In genomic region chr4:147371661-147372060, GRCh38 we compare ENCODE assay signal across 14 cellular contexts.
A peak's percentile ranks its signal among the peaks of the same experiment; 100 is the strongest.
DNase-seq lines count a peak whose midpoint lies in the region; ATAC-seq, FAIRE-seq and TF ChIP-seq lines count a peak whose summit lies in the region.
"Had no signal": no experiment of that assay in that cellular context is flagged by ENCODE, and none has a peak within 500 bp of the region (broad histone marks: within the 10 kb centered on the region; RNA-seq: fewer than 3 reads in every experiment).

No MANE protein-coding gene starts in this region.

- H3K27ac ChIP-seq in keratinocyte (ENCODE audit: control insufficient read depth, insufficient read depth, low read length): peak overlapping the region; percentile 87
- no peak overlapping the region for H3K27ac ChIP-seq in neuronal stem cell (replicated peaks; ENCODE audit: low read length)
- H3K27ac ChIP-seq: WERI-Rb-1 had no signal

- H4K91ac ChIP-seq in neuronal stem cell (ENCODE audit: low read depth, low read length, poor library complexity): no peak overlapping the region

- no peak overlapping the region for H3K14ac ChIP-seq in neuronal stem cell (ENCODE audit: low read length)

- no peak for ATAC-seq in GM18858 (IDR thresholded peaks at IDR 0.05; ENCODE audit: unreplicated experiment)

- no peak overlapping the region for H3K18ac ChIP-seq in neuronal stem cell (ENCODE audit: low read length)

- peak overlapping the region; percentile 60 for H3K9ac ChIP-seq in keratinocyte (ENCODE audit: control insufficient read depth, extremely low read depth, insufficient read depth, low read length)
- H3K9ac ChIP-seq in neuronal stem cell (ENCODE audit: low read depth, low read length, poor library complexity): no peak overlapping the region

- no peaks in the 10 kb centered on the region for H3K79me2 ChIP-seq in keratinocyte (ENCODE audit: control insufficient read depth, insufficient read depth, low read length)

- H3K79me1 ChIP-seq in neuronal stem cell (ENCODE audit: low read depth, low read length): no peaks in the 10 kb centered on the region

- no peak overlapping the region for H3K23ac ChIP-seq in neuronal stem cell (ENCODE audit: low read depth, low read length, poor library complexity)

- H4K20me1 ChIP-seq in keratinocyte (ENCODE audit: control insufficient read depth, extremely low read depth, insufficient read depth, low read length): no peaks in the 10 kb centered on the region

- H3K36me3 ChIP-seq in bronchial epithelial cell (ENCODE audit: control insufficient read depth, insufficient read depth, low read length) (no peaks in the 10 kb centered on the region), keratinocyte (ENCODE audit: control insufficient read depth in 2 of 2, extremely low read depth in 1 of 2, insufficient read depth in 2 of 2, low read length in 2 of 2) (no peaks in the 10 kb centered on the region), neuronal stem cell (replicated peaks in 1 of 2; ENCODE audit: control insufficient read depth in 2 of 2, insufficient read depth in 2 of 2, low read length in 2 of 2) (no peaks in the 10 kb centered on the region)
- H3K36me3 ChIP-seq: WERI-Rb-1 had no signal

- dilution Hi-C loops in keratinocyte (cut with MboI; ENCODE audit: extremely low pct_ligation_motif_present, low sequenced_read_pairs): no loop called here

- peaks cover 34% of the 10 kb centered on the region for H3K4me1 ChIP-seq in keratinocyte (ENCODE audit: control insufficient read depth, extremely low read depth, insufficient read depth, low read length)
- no peaks in the 10 kb centered on the region for H3K4me1 ChIP-seq in neuronal stem cell (ENCODE audit: control insufficient read depth in 2 of 2, insufficient read depth in 1 of 2, low read depth in 1 of 2, low read length in 2 of 2)

- no peak overlapping the region for H2BK5ac ChIP-seq in neuronal stem cell (ENCODE audit: low read length)

- no peaks in the 10 kb centered on the region for H3K27me3 ChIP-seq in bronchial epithelial cell (ENCODE audit: control insufficient read depth, insufficient read depth, low read length)
- no peaks in the 10 kb centered on the region for H3K27me3 ChIP-seq in keratinocyte (ENCODE audit: control insufficient read depth, extremely low read depth, insufficient read depth, low read length)
- H3K27me3 ChIP-seq in neuronal stem cell (ENCODE audit: control insufficient read depth in 3 of 3, insufficient read depth in 3 of 3, low read depth in 1 of 3, low read length in 3 of 3): no peaks in the 10 kb centered on the region

- H2AFZ ChIP-seq in keratinocyte (ENCODE audit: control insufficient read depth, low read length) (no peak overlapping the region), neuronal stem cell (ENCODE audit: low read length) (no peak overlapping the region)

- no peak overlapping the region for H2BK12ac ChIP-seq in neuronal stem cell (ENCODE audit: low read length)

- H3K9me3 ChIP-seq in keratinocyte (ENCODE audit: control insufficient read depth, low read depth, low read length) (no peaks in the 10 kb centered on the region), neuronal stem cell (replicated peaks in 1 of 2; ENCODE audit: control insufficient read depth in 2 of 2, insufficient read depth in 1 of 2, low read depth in 1 of 2, low read length in 2 of 2) (no peaks in the 10 kb centered on the region)

- H3K4ac ChIP-seq in neuronal stem cell (ENCODE audit: low read length): no peak overlapping the region

- TF ChIP-seq CTCF in AG10803 (conservative IDR thresholded peaks at IDR 0.05; ENCODE audit: low read length): no peak
- no peak for TF ChIP-seq CTCF in bronchial epithelial cell (IDR thresholded peaks at IDR 0.05; ENCODE audit: insufficient read depth, low read length, severe bottlenecking)
- TF ChIP-seq CTCF in keratinocyte (optimal IDR thresholded peaks at IDR 0.05 in 1 of 3, IDR thresholded peaks at IDR 0.05 in 1 of 3, conservative IDR thresholded peaks at IDR 0.05 in 1 of 3; ENCODE audit: extremely low read depth in 1 of 3, insufficient read depth in 2 of 3, low read length in 3 of 3): no peak

- H3K4me2 ChIP-seq in keratinocyte (ENCODE audit: control insufficient read depth, extremely low read depth, insufficient read depth, low read depth, low read length): peak overlapping the region; percentile 58
- no peak overlapping the region for H3K4me2 ChIP-seq in neuronal stem cell (ENCODE audit: insufficient read depth, low read length, poor library complexity, severe bottlenecking)

- no peak overlapping the region for H4K8ac ChIP-seq in neuronal stem cell (ENCODE audit: low read depth, low read length)

- H3K9me1 ChIP-seq in keratinocyte (ENCODE audit: control insufficient read depth, extremely low read depth, insufficient read depth, low read length): no peaks in the 10 kb centered on the region

- H2BK120ac ChIP-seq in neuronal stem cell (ENCODE audit: low read depth, low read length): no peak overlapping the region

- FAIRE-seq in bronchial epithelial cell (lab: Jason Lieb, UNC) (no peak), keratinocyte (lab: Jason Lieb, UNC) (peak; percentile 95)
- FAIRE-seq: D721Med, GM19239 had no signal

- DNase-seq in AG10803 (ENCODE audit: low read depth): peak; percentile 36
- peak; percentile 93 for DNase-seq in LHCN-M2 (ENCODE audit: low read depth)
- peak; percentile 97 for DNase-seq in bronchial epithelial cell (ENCODE audit: low read depth)
- peak; percentile 55 for DNase-seq in keratinocyte (ENCODE audit: low read depth, low spot score)
- no peak for DNase-seq in neuronal stem cell (ENCODE audit: low spot score)
- DNase-seq in T-helper 9 cell: no peak
- no peak for DNase-seq in erythroblast (lab: John Stamatoyannopoulos, UW)
- DNase-seq: activated CD8-positive, alpha-beta memory T cell treated with anti-CD3 and anti-CD28 coated beads for 24 hours; activated effector memory CD4-positive, alpha-beta T cell treated with Interleukin-2 at 50 U/mL for 16 hours; NCI-H1930; WERI-Rb-1 had no signal

- H3K4me3 ChIP-seq in AG10803 (ENCODE audit: low read length): no peak overlapping the region
- no peak overlapping the region for H3K4me3 ChIP-seq in bronchial epithelial cell (ENCODE audit: low read depth, low read length)
- H3K4me3 ChIP-seq in keratinocyte (ENCODE audit: control insufficient read depth in 2 of 3, extremely low read depth in 1 of 3, insufficient read depth in 2 of 3, low read depth in 1 of 3, low read length in 3 of 3): no peak overlapping the region
- no peak overlapping the region for H3K4me3 ChIP-seq in neuronal stem cell (ENCODE audit: low read length in 2 of 2)

- H2AK5ac ChIP-seq in neuronal stem cell (ENCODE audit: low read depth, low read length): no peak overlapping the region

- no peak overlapping the region for H2BK15ac ChIP-seq in neuronal stem cell (ENCODE audit: low read length)

- TF ChIP-seq POLR2A in erythroblast (IDR thresholded peaks at IDR 0.05; ENCODE audit: low read length): no peak

Comparison
In these comparisons a context has a peak if more than half of its experiments do, and no peak if none do; other contexts are left out.
1. DNase-seq: peak in AG10803 (single experiment), LHCN-M2 (single experiment), bronchial epithelial cell (single experiment) and keratinocyte (single experiment); none in neuronal stem cell (single experiment), T-helper 9 cell (single experiment) and erythroblast (0 of 2).